ENCODE assay signal across 15 cellular contexts in the genomic region with DNA sequence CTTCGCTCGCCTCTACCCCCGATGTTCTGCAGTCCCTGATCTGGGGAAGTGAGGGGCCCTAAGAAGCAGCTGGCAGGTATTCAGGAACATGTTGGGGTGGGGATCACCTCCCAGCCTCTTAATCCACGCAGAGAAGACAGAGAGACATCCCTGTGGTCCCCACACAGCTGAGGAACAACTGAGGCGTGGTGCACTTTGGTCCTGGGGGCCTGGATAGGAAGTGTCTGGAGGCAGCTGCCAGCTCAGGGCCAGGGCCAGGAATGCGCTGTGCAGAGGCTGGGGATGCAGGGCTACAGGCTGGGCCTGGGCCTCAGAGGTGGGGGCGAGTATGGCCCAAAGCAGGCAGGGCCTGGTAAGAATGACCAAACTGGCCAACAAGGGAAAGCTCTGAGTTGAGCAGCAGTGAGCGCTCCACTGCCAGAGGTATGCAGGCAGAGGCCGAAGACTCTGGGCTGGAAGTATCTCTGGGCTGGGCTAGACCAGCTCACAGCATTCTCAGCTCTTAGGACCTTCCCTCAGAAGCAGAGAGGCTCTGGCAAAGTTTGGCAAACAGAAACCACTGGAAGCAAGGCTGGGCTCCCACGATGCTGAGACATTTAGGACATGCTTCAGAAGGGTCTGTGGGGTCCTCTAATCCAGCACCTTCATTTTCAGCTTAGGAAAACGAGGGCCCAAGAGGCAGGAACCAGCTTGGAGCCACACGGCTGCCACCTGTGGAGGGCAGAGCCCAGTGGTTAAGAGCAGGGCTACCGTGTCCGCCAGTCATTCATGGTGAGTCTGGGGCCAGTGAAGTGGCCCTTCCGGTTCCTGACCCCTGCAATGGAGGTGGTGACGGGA.
DNase-seq lines count a peak whose midpoint lies in the region; ATAC-seq and TF ChIP-seq lines count a peak whose summit lies in the region.
"Had no signal": no experiment of that assay in that cellular context is flagged by ENCODE, and none has a peak within 500 bp of the region (broad histone marks: within the 10 kb centered on the region; RNA-seq: fewer than 3 reads in every experiment).

No MANE protein-coding gene starts in this region.

- no peak for TF ChIP-seq POLR2A in esophagus muscularis mucosa (IDR thresholded peaks at IDR 0.05; ENCODE audit: low read depth)

- no peaks in the 10 kb centered on the region for H3K4me1 ChIP-seq in esophagus muscularis mucosa
- H3K4me1 ChIP-seq: SJCRH30 had no signal

- H3K36me3 Mint-ChIP-seq in natural killer cell treated with Interleukin-12 subunit alpha and Interleukin-12 subunit beta and Interleukin-15 and Interleukin-18, amount 100 ng/mL, for 72 hours, result no peaks in the 10 kb centered on the region
- H3K36me3 Mint-ChIP-seq in natural killer cell, result no peaks in the 10 kb centered on the region
- peaks cover 17% of the 10 kb centered on the region for H3K36me3 Mint-ChIP-seq in activated T-helper 17 cell treated with anti-CD3 and anti-CD28 coated beads, Interleukin-2, amount 50 U/mL, for 72 hours (ENCODE audit: low read depth)

- peak in 1 of 2 donors; percentile 3 for ATAC-seq in natural killer cell treated with Interleukin-12 subunit alpha and Interleukin-12 subunit beta and Interleukin-15 and Interleukin-18, amount 100 ng/mL, for 72 hours
- ATAC-seq in natural killer cell, result no peak
- peak; percentile 14 for ATAC-seq in activated T-helper 17 cell treated with anti-CD3 and anti-CD28 coated beads, Interleukin-2, amount 50 U/mL, for 72 hours (replicated peaks)
- no peak for ATAC-seq in HG03354 (IDR thresholded peaks at IDR 0.05; ENCODE audit: poor library complexity, severe bottlenecking, unreplicated experiment)

- H3K27me3 Mint-ChIP-seq in natural killer cell treated with Interleukin-12 subunit alpha and Interleukin-12 subunit beta and Interleukin-15 and Interleukin-18, amount 100 ng/mL, for 72 hours, result no peaks in the 10 kb centered on the region
- H3K27me3 Mint-ChIP-seq in natural killer cell (ENCODE audit: low read depth in 2 of 2), result no peaks in the 10 kb centered on the region
- no peaks in the 10 kb centered on the region for H3K27me3 Mint-ChIP-seq in activated T-helper 17 cell treated with anti-CD3 and anti-CD28 coated beads, Interleukin-2, amount 50 U/mL, for 72 hours
- H3K27me3 Mint-ChIP-seq: B cell; CD4-positive, alpha-beta memory T cell had no signal

- TF ChIP-seq CTCF in natural killer cell (IDR thresholded peaks at IDR 0.05) (no peak), esophagus muscularis mucosa (IDR thresholded peaks at IDR 0.05) (no peak)

- no peak overlapping the region for H3K27ac ChIP-seq in esophagus muscularis mucosa (replicated peaks in 1 of 4)
- H3K27ac ChIP-seq: SJCRH30 had no signal

- peaks cover 10 to 41% (median 24%) of the 10 kb centered on the region in 4 donors for H3K36me3 ChIP-seq in esophagus muscularis mucosa
- H3K36me3 ChIP-seq: SJCRH30 had no signal

- H3K4me3 ChIP-seq in esophagus muscularis mucosa, result no peak overlapping the region
- H3K4me3 ChIP-seq: SJCRH30 had no signal

- H3K27ac Mint-ChIP-seq in natural killer cell treated with Interleukin-12 subunit alpha and Interleukin-12 subunit beta and Interleukin-15 and Interleukin-18, amount 100 ng/mL, for 72 hours, result no peak overlapping the region
- no peak overlapping the region for H3K27ac Mint-ChIP-seq in natural killer cell
- no peak overlapping the region for H3K27ac Mint-ChIP-seq in activated T-helper 17 cell treated with anti-CD3 and anti-CD28 coated beads, Interleukin-2, amount 50 U/mL, for 72 hours

- H3K4me3 Mint-ChIP-seq in natural killer cell treated with Interleukin-12 subunit alpha and Interleukin-12 subunit beta and Interleukin-15 and Interleukin-18, amount 100 ng/mL, for 72 hours, result no peak overlapping the region
- no peak overlapping the region for H3K4me3 Mint-ChIP-seq in natural killer cell
- H3K4me3 Mint-ChIP-seq in activated T-helper 17 cell treated with anti-CD3 and anti-CD28 coated beads, Interleukin-2, amount 50 U/mL, for 72 hours, result no peak overlapping the region
- H3K4me3 Mint-ChIP-seq: CD4-positive, alpha-beta memory T cell had no signal

- peak; percentile 52 for DNase-seq in natural killer cell treated with Interleukin-12 subunit alpha and Interleukin-12 subunit beta and Interleukin-15 and Interleukin-18, amount 100 ng/mL, for 72 hours (ENCODE audit: low spot score)
- DNase-seq in natural killer cell (no peak), mesenteric fat pad (ENCODE audit: low spot score) (peak; percentile 68), ureter (ENCODE audit: low spot score) (peak; percentile 39), esophagus muscularis mucosa (ENCODE audit: extremely low spot score) (no peak), occipital lobe (lab: John Stamatoyannopoulos, UW) (no peak)
- DNase-seq: CD4-positive, alpha-beta memory T cell; DMS79 treated with DMSO at 0.1 percent for 48 hours; NCI-H1417; NCI-H2029; NCI-H2171 treated with DMSO at 0.1 percent for 48 hours; SJCRH30 had no signal

- H3K27me3 ChIP-seq in esophagus muscularis mucosa, result no peaks in the 10 kb centered on the region
- H3K27me3 ChIP-seq: SJCRH30 had no signal

- TF ChIP-seq EP300 in esophagus muscularis mucosa (IDR thresholded peaks at IDR 0.05), result no peak

- no peaks in the 10 kb centered on the region for H3K9me3 ChIP-seq in esophagus muscularis mucosa
- H3K9me3 ChIP-seq: SJCRH30 had no signal

- intact Hi-C loops in natural killer cell (cut with micrococcal nuclease), result no loop called here
- intact Hi-C loops in esophagus muscularis mucosa (cut with DNase I), result no loop called here

- 83% methylated on average over 12 of the region's 16 CpGs for WGBS in esophagus muscularis mucosa

- H3K9me3 Mint-ChIP-seq in natural killer cell treated with Interleukin-12 subunit alpha and Interleukin-12 subunit beta and Interleukin-15 and Interleukin-18, amount 100 ng/mL, for 72 hours, result no peaks in the 10 kb centered on the region
- H3K9me3 Mint-ChIP-seq in natural killer cell, result no peaks in the 10 kb centered on the region
- H3K9me3 Mint-ChIP-seq in activated T-helper 17 cell treated with anti-CD3 and anti-CD28 coated beads, Interleukin-2, amount 50 U/mL, for 72 hours, result no peaks in the 10 kb centered on the region
- H3K9me3 Mint-ChIP-seq: CD4-positive, alpha-beta memory T cell had no signal

- no peaks in the 10 kb centered on the region for H3K4me1 Mint-ChIP-seq in natural killer cell treated with Interleukin-12 subunit alpha and Interleukin-12 subunit beta and Interleukin-15 and Interleukin-18, amount 100 ng/mL, for 72 hours (ENCODE audit: low read depth in 2 of 2)
- no peaks in the 10 kb centered on the region for H3K4me1 Mint-ChIP-seq in natural killer cell
- H3K4me1 Mint-ChIP-seq in activated T-helper 17 cell treated with anti-CD3 and anti-CD28 coated beads, Interleukin-2, amount 50 U/mL, for 72 hours, result no peaks in the 10 kb centered on the region

Comparison
In these comparisons a context has a peak if more than half of its experiments do, and no peak if none do; other contexts are left out.
1. DNase-seq: peak in natural killer cell treated with Interleukin-12 subunit alpha and Interleukin-12 subunit beta and Interleukin-15 and Interleukin-18, amount 100 ng/mL, for 72 hours (single experiment), mesenteric fat pad (single experiment) and ureter (single experiment); none in natural killer cell (single experiment), esophagus muscularis mucosa (single experiment) and occipital lobe (single experiment).